Comparison of ENCODE assay signal across 18 cellular contexts in genomic region chr12:50569876-50570275, GRCh38.
DNase-seq lines count a peak whose midpoint lies in the region; ATAC-seq and TF ChIP-seq lines count a peak whose summit lies in the region.
"Had no signal": no experiment of that assay in that cellular context is flagged by ENCODE, and none has a peak within 500 bp of the region (broad histone marks: within the 10 kb centered on the region; RNA-seq: fewer than 3 reads in every experiment).

No MANE protein-coding gene starts in this region.

- H3K27ac Mint-ChIP-seq in neural progenitor cell: no peak overlapping the region
- H3K27ac Mint-ChIP-seq: activated naive CD4-positive, alpha-beta T cell treated with anti-CD3 and anti-CD28 coated beads for 36 hours; stimulated activated naive B cell treated with anti-CD40 and anti-IgM and Interleukin-4, amounts not matched to agents 10 μg/mL and 1 μg/mL and 100 μg/mL, for 72 hours; T-cell had no signal

- POLR2A ChIA-PET in A673 (lab: Charles Lee; ENCODE audit: low non-redundant PET): no interaction called here

- CTCF ChIA-PET in A673 (lab: Charles Lee): no interaction called here

- no peaks in the 10 kb centered on the region for H3K36me3 ChIP-seq in A673 (ENCODE audit: insufficient read depth, low read length, poor library complexity, severe bottlenecking)
- H3K36me3 ChIP-seq in neural progenitor cell: no peaks in the 10 kb centered on the region
- H3K36me3 ChIP-seq: Peyer's patch had no signal

- no peak for TF ChIP-seq CTCF in A673 (conservative IDR thresholded peaks at IDR 0.05; ENCODE audit: low read depth, low read length)
- no peak for TF ChIP-seq CTCF in neural progenitor cell (IDR thresholded peaks at IDR 0.05)

- peaks cover 22% of the 10 kb centered on the region for H3F3A ChIP-seq in neural progenitor cell (ENCODE audit: low read depth)

- H3K4me3 Mint-ChIP-seq in neural progenitor cell: no peak overlapping the region
- H3K4me3 Mint-ChIP-seq: activated naive CD4-positive, alpha-beta T cell treated with anti-CD3 and anti-CD28 coated beads for 36 hours; nephron progenitor cell; stimulated activated naive B cell treated with anti-CD40 and anti-IgM and Interleukin-4, amounts not matched to agents 10 μg/mL and 1 μg/mL and 100 μg/mL, for 72 hours; T-cell had no signal

- H4K20me1 ChIP-seq in neural progenitor cell (ENCODE audit: low read depth): peaks cover 17% of the 10 kb centered on the region

- H3K79me2 ChIP-seq in neural progenitor cell (ENCODE audit: low read depth): peaks cover 86% of the 10 kb centered on the region

- no peak overlapping the region for H3K9ac ChIP-seq in neural progenitor cell

- ATAC-seq in HG03460 (IDR thresholded peaks at IDR 0.05; ENCODE audit: unreplicated experiment) (no peak), GM19328 (IDR thresholded peaks at IDR 0.05; ENCODE audit: unreplicated experiment) (no peak)
- ATAC-seq: left colon; sciatic nerve; stimulated activated naive B cell treated with anti-CD40 and anti-IgM and Interleukin-4, amounts not matched to agents 10 μg/mL and 1 μg/mL and 100 μg/mL, for 72 hours; T-cell had no signal

- peaks cover 17% of the 10 kb centered on the region for H3K4me1 Mint-ChIP-seq in neural progenitor cell

- H3K36me3 Mint-ChIP-seq in neural progenitor cell: peaks cover 3% of the 10 kb centered on the region

- H3K4me2 ChIP-seq in neural progenitor cell: no peak overlapping the region

- DNase-seq in A673 (ENCODE audit: low spot score) (no peak), SK-MEL-5 (ENCODE audit: low read depth, low spot score) (peak; percentile 76), fibroblast of peridontal ligament (ENCODE audit: extremely low read depth) (peak; percentile 47), neural progenitor cell (ENCODE audit: low spot score) (no peak), HCEC 1CT (no peak), GM19238 (ENCODE audit: insufficient read length, low spot score) (no peak)
- DNase-seq: activated CD8-positive, alpha-beta memory T cell treated with anti-CD3 and anti-CD28 coated beads, Interleukin-2, amount 50 U/mL, for 4 hours; activated naive CD4-positive, alpha-beta T cell treated with anti-CD3 and anti-CD28 coated beads for 36 hours; Caco-2; left colon; NCI-H526 treated with DMSO at 0.1 percent for 48 hours; nephron progenitor cell; Peyer's patch; stimulated activated naive B cell treated with anti-CD40 and anti-IgM and Interleukin-4, amounts not matched to agents 10 μg/mL and 1 μg/mL and 100 μg/mL, for 72 hours; T-cell had no signal

- H3K9me3 Mint-ChIP-seq in neural progenitor cell: no peaks in the 10 kb centered on the region
- H3K9me3 Mint-ChIP-seq: activated naive CD4-positive, alpha-beta T cell treated with anti-CD3 and anti-CD28 coated beads for 36 hours; T-cell had no signal

- peaks cover 74% of the 10 kb centered on the region for H3K4me1 ChIP-seq in A673 (ENCODE audit: insufficient read depth, low read length, poor library complexity, severe bottlenecking)
- peaks cover 49% of the 10 kb centered on the region for H3K4me1 ChIP-seq in neural progenitor cell

- no peak overlapping the region for H2AFZ ChIP-seq in neural progenitor cell (replicated peaks)

- intact Hi-C loops in A673 (cut with micrococcal nuclease; ENCODE audit: unreplicated experiment): no loop called here

- H3K9me3 ChIP-seq in A673 (ENCODE audit: low read depth, low read length, poor library complexity, severe bottlenecking) (no peaks in the 10 kb centered on the region), neural progenitor cell (ENCODE audit: low read depth) (no peaks in the 10 kb centered on the region)
- H3K9me3 ChIP-seq: Caco-2, Peyer's patch had no signal

- H3K27me3 Mint-ChIP-seq in neural progenitor cell (ENCODE audit: insufficient read depth, low read depth): peaks cover 2% of the 10 kb centered on the region
- H3K27me3 Mint-ChIP-seq: stimulated activated naive B cell treated with anti-CD40 and anti-IgM and Interleukin-4, amounts not matched to agents 10 μg/mL and 1 μg/mL and 100 μg/mL, for 72 hours; T-cell had no signal

- no peak overlapping the region for H3K4me3 ChIP-seq in A673 (ENCODE audit: low read depth, low read length, poor library complexity, severe bottlenecking)
- no peak overlapping the region for H3K4me3 ChIP-seq in neural progenitor cell
- H3K4me3 ChIP-seq: Peyer's patch had no signal

- peak overlapping the region; percentile 59 for H3K27ac ChIP-seq in A673 (ENCODE audit: low read depth, low read length, poor library complexity, severe bottlenecking)
- H3K27ac ChIP-seq in neural progenitor cell: peak overlapping the region; percentile 86
- H3K27ac ChIP-seq: Peyer's patch had no signal

- no TSS peak for BruUV-seq in A673 (replicated peaks; lab: Mats Ljungman, UMichigan)

- in situ Hi-C loops in SK-MEL-5 (cut with HindIII; ENCODE audit: low pct_unique_long_range_greater_than_20kb, low sequenced_read_pairs): no loop called here

- no peaks in the 10 kb centered on the region for H3K27me3 ChIP-seq in A673 (replicated peaks; ENCODE audit: insufficient read depth, low read depth, low read length, poor library complexity)
- H3K27me3 ChIP-seq in neural progenitor cell: no peaks in the 10 kb centered on the region
- H3K27me3 ChIP-seq: Peyer's patch had no signal

Comparison
In these comparisons a context has a peak if more than half of its experiments do, and no peak if none do; other contexts are left out.
1. DNase-seq: peak in SK-MEL-5 (single experiment) and fibroblast of peridontal ligament (single experiment); none in A673 (single experiment), neural progenitor cell (single experiment), HCEC 1CT (single experiment) and GM19238 (single experiment).